ENCODE assay signal across 1 cellular context in the genomic region with DNA sequence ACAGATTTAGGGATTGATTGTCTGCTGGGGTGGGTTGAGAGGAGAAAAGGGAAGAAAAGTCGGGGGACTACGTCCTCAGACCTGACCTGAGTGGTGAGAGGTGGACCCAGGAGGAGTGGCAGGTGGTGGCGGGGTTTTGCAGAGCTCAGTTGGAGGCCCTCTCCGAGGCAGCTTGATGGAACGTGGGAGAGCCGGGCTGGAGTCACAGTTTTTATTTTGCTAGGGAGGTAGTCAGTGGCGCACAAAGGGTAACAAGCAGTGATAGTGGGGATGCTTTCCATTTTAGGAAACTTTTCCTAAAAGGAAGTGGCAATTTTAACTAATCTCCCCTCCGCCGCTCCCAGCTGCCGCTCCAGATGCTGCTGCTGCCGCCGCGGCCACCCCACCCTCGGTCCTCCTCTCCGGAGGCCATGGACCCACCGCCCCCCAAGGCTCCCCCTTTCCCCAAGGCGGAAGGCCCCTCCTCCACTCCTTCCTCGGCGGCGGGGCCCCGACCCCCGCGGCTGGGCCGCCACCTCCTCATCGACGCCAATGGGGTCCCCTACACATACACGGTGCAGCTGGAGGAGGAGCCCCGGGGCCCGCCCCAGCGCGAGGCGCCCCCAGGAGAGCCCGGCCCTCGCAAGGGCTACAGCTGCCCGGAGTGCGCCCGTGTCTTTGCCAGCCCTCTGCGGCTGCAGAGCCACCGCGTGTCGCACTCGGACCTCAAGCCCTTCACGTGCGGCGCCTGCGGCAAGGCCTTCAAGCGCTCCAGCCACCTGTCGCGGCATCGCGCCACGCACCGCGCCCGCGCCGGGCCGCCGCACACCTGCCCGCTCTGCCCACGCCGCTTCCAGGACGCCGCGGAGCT.
TF ChIP-seq lines count a peak whose summit lies in the region.

No MANE protein-coding gene starts in this region.

TF ChIP-seq in HepG2, 621 proteins besides CTCF, POLR2A, EP300 and RAD21 (continued from another document):
- TF ChIP-seq, protein P1, sequence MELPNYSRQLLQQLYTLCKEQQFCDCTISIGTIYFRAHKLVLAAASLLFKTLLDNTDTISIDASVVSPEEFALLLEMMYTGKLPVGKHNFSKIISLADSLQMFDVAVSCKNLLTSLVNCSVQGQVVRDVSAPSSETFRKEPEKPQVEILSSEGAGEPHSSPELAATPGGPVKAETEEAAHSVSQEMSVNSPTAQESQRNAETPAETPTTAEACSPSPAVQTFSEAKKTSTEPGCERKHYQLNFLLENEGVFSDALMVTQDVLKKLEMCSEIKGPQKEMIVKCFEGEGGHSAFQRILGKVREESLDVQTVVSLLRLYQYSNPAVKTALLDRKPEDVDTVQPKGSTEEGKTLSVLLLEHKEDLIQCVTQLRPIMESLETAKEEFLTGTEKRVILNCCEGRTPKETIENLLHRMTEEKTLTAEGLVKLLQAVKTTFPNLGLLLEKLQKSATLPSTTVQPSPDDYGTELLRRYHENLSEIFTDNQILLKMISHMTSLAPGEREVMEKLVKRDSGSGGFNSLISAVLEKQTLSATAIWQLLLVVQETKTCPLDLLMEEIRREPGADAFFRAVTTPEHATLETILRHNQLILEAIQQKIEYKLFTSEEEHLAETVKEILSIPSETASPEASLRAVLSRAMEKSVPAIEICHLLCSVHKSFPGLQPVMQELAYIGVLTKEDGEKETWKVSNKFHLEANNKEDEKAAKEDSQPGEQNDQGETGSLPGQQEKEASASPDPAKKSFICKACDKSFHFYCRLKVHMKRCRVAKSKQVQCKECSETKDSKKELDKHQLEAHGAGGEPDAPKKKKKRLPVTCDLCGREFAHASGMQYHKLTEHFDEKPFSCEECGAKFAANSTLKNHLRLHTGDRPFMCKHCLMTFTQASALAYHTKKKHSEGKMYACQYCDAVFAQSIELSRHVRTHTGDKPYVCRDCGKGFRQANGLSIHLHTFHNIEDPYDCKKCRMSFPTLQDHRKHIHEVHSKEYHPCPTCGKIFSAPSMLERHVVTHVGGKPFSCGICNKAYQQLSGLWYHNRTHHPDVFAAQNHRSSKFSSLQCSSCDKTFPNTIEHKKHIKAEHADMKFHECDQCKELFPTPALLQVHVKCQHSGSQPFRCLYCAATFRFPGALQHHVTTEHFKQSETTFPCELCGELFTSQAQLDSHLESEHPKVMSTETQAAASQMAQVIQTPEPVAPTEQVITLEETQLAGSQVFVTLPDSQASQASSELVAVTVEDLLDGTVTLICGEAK (IDR thresholded peaks at IDR 0.05): no peak
- TF ChIP-seq, protein P1 (CRISPR knock-in tag; IDR thresholded peaks at IDR 0.05): peak; percentile 61; the same call in 1 of the 2 replicates
- TF ChIP-seq HINFP (CRISPR knock-in tag; IDR thresholded peaks at IDR 0.05; ENCODE audit: low read depth) (no peak), AGO2 (optimal IDR thresholded peaks at IDR 0.05; ENCODE audit: low read depth, low read length) (peak; percentile 95), MYC (CRISPR knock-in tag; IDR thresholded peaks at IDR 0.05; ENCODE audit: borderline replicate concordance) (peak; percentile 3; the same call in 1 of the 2 replicates), ZNF75D (CRISPR knock-in tag; IDR thresholded peaks at IDR 0.05; ENCODE audit: borderline replicate concordance) (no peak), KDM2A (CRISPR knock-in tag; IDR thresholded peaks at IDR 0.05; ENCODE audit: borderline replicate concordance, low read depth) (peak; percentile 56), HIVEP1 (CRISPR knock-in tag; IDR thresholded peaks at IDR 0.05) (no peak), ZNF652 (CRISPR knock-in tag; IDR thresholded peaks at IDR 0.05; ENCODE audit: borderline replicate concordance, low read depth) (no peak), ZNF101 (CRISPR knock-in tag; IDR thresholded peaks at IDR 0.05; ENCODE audit: borderline replicate concordance, low read depth) (no peak), ZFYVE20 (CRISPR knock-in tag; IDR thresholded peaks at IDR 0.05; ENCODE audit: borderline replicate concordance, low read depth) (peak; percentile 72; the same call in 1 of the 2 replicates), ZIK1 (CRISPR knock-in tag; IDR thresholded peaks at IDR 0.05; ENCODE audit: borderline replicate concordance, low read depth) (no peak), ZNF205 (CRISPR knock-in tag; IDR thresholded peaks at IDR 0.05) (no peak), BORCS8-MEF2B (CRISPR knock-in tag; IDR thresholded peaks at IDR 0.05) (no peak), ZNF737 (CRISPR knock-in tag; IDR thresholded peaks at IDR 0.05; ENCODE audit: borderline replicate concordance) (no peak), POLR2G (IDR thresholded peaks at IDR 0.05; ENCODE audit: low read depth, low read length) (peak; percentile 5; the same call in 1 of the 2 replicates), MTF2 (CRISPR knock-in tag; IDR thresholded peaks at IDR 0.05; ENCODE audit: borderline replicate concordance) (no peak), ZNF138 (CRISPR knock-in tag; IDR thresholded peaks at IDR 0.05; ENCODE audit: low read depth) (peak; percentile 41; the same call in 1 of the 2 replicates), ZNF644 (CRISPR knock-in tag; IDR thresholded peaks at IDR 0.05; ENCODE audit: low read depth) (no peak), TP53 (CRISPR knock-in tag; conservative IDR thresholded peaks at IDR 0.05) (no peak), ZNF749 (CRISPR knock-in tag; IDR thresholded peaks at IDR 0.05; ENCODE audit: borderline replicate concordance) (no peak), TMF1 (CRISPR knock-in tag; IDR thresholded peaks at IDR 0.05; ENCODE audit: low read depth) (0 out of 2 replicates have a peak, but pooled peaks have one; percentile 14), ZNF616 (CRISPR knock-in tag; IDR thresholded peaks at IDR 0.05; ENCODE audit: low read depth) (no peak; the same call in 1 of the 2 replicates), ZNF235 (CRISPR knock-in tag; IDR thresholded peaks at IDR 0.05; ENCODE audit: borderline replicate concordance) (no peak), NONO (IDR thresholded peaks at IDR 0.05) (no peak), NONO (CRISPR knock-in tag; conservative IDR thresholded peaks at IDR 0.05) (peak; percentile 32; the same call in 1 of the 2 replicates)
